Comparison of ENCODE assay signal across 20 cellular contexts in genomic region chr6:168030881-168031280, GRCh38. TPM values are rescaled to one million over a fixed set of nuclear protein-coding genes. Genes with fewer than 3 reads are reported as not detected.
DNase-seq lines count a peak whose midpoint lies in the region; ATAC-seq and TF ChIP-seq lines count a peak whose summit lies in the region.
"Had no signal": no experiment of that assay in that cellular context is flagged by ENCODE, and none has a peak within 500 bp of the region (broad histone marks: within the 10 kb centered on the region; RNA-seq: fewer than 3 reads in every experiment).

No MANE protein-coding gene starts in this region.

- peaks cover 26% of the 10 kb centered on the region for H3K4me1 ChIP-seq in GM23338 (ENCODE audit: insufficient read depth)
- peaks cover 4% of the 10 kb centered on the region for H3K4me1 ChIP-seq in right cardiac atrium (ENCODE audit: control insufficient read depth, insufficient read depth, low read length)
- H3K4me1 ChIP-seq in gastrocnemius medialis = peaks cover 0 to 18% of the 10 kb centered on the region in 2 donors

- H3K9me3 Mint-ChIP-seq in GM23338 = peaks cover 8% of the 10 kb centered on the region
- H3K9me3 Mint-ChIP-seq in activated T-helper 17 cell treated with anti-CD3 and anti-CD28 coated beads, Interleukin-2, amount 50 U/mL, for 72 hours = no peaks in the 10 kb centered on the region

- WGBS in right cardiac atrium = 52% methylated on average over 2 of the region's 2 CpGs

- DNase-seq in GM23338 (ENCODE audit: low spot score) (no peak), NCI-H2171 (lab: John Stamatoyannopoulos, UW) (peak; percentile 28), right cardiac atrium (no peak), gastrocnemius medialis (no peak)
- DNase-seq: ACHN; AML-193; Calu3; CD4-positive, CD25-positive, alpha-beta regulatory T cell; DMS53; H7; NCI-H1048; NCI-H1436 treated with DMSO at 0.1 percent for 48 hours; NCI-H2029 treated with DMSO at 0.1 percent for 48 hours; NCI-H510A treated with DMSO at 0.1 percent for 48 hours; NCI-H82 had no signal

- 0 out of 2 replicates have a peak overlapping the region, but pooled peaks have one; percentile 25 for H3K4me2 ChIP-seq in GM23338

- H3F3A ChIP-seq in GM23338 (replicated peaks; ENCODE audit: low read depth) = peaks cover 10% of the 10 kb centered on the region; the same call in 1 of the 2 replicates

- ATAC-seq in GM23338 (no peak), right cardiac atrium (no peak), gastrocnemius medialis (no peak), HG03135 (IDR thresholded peaks at IDR 0.05; ENCODE audit: unreplicated experiment) (no peak), HG03354 (IDR thresholded peaks at IDR 0.05; ENCODE audit: poor library complexity, severe bottlenecking, unreplicated experiment) (no peak)
- ATAC-seq in activated T-helper 17 cell treated with anti-CD3 and anti-CD28 coated beads, Interleukin-2, amount 50 U/mL, for 72 hours (replicated peaks) = no peak
- ATAC-seq: K562, Panc1 had no signal

- H4K20me1 ChIP-seq in GM23338 (replicated peaks; ENCODE audit: insufficient read depth) = no peaks in the 10 kb centered on the region

- no peaks in the 10 kb centered on the region for H3K36me3 ChIP-seq in GM23338 (ENCODE audit: insufficient read depth)
- no peaks in the 10 kb centered on the region for H3K36me3 ChIP-seq in gastrocnemius medialis

- H3K4me3 Mint-ChIP-seq in GM23338 = 0 out of 3 replicates have a peak overlapping the region, but pooled peaks have one; percentile 7
- H3K4me3 Mint-ChIP-seq in activated T-helper 17 cell treated with anti-CD3 and anti-CD28 coated beads, Interleukin-2, amount 50 U/mL, for 72 hours = no peak overlapping the region
- H3K4me3 Mint-ChIP-seq: CD4-positive, CD25-positive, alpha-beta regulatory T cell had no signal

- peaks cover 27% of the 10 kb centered on the region for H3K4me1 Mint-ChIP-seq in GM23338
- H3K4me1 Mint-ChIP-seq in activated T-helper 17 cell treated with anti-CD3 and anti-CD28 coated beads, Interleukin-2, amount 50 U/mL, for 72 hours = peaks cover 4% of the 10 kb centered on the region

- TF ChIP-seq CTCF in GM23338 (conservative IDR thresholded peaks at IDR 0.05; ENCODE audit: low read depth in 2 of 2) (no peak), gastrocnemius medialis (IDR thresholded peaks at IDR 0.05 in 4 of 5, conservative IDR thresholded peaks at IDR 0.05 in 1 of 5) (no peak)

- H3K27me3 ChIP-seq in GM23338 (ENCODE audit: insufficient read depth) (no peaks in the 10 kb centered on the region; the same call in 1 of the 2 replicates), right cardiac atrium (ENCODE audit: control insufficient read depth, insufficient read depth) (no peaks in the 10 kb centered on the region), gastrocnemius medialis (no peaks in the 10 kb centered on the region)

- H3K9me2 ChIP-seq in GM23338 (ENCODE audit: insufficient read depth) = no peaks in the 10 kb centered on the region

- no peak overlapping the region; the same call in 1 of the 2 replicates for H2AFZ ChIP-seq in GM23338

- H3K9me3 ChIP-seq in right cardiac atrium (ENCODE audit: control insufficient read depth, low read length) = no peaks in the 10 kb centered on the region
- H3K9me3 ChIP-seq in gastrocnemius medialis = no peaks in the 10 kb centered on the region

- no peaks in the 10 kb centered on the region for H3K79me2 ChIP-seq in GM23338 (replicated peaks; ENCODE audit: insufficient read depth)

- H3K36me3 Mint-ChIP-seq in GM23338 (ENCODE audit: low read depth) = no peaks in the 10 kb centered on the region; the same call in 2 of the 3 replicates
- peaks cover 10% of the 10 kb centered on the region for H3K36me3 Mint-ChIP-seq in activated T-helper 17 cell treated with anti-CD3 and anti-CD28 coated beads, Interleukin-2, amount 50 U/mL, for 72 hours (ENCODE audit: low read depth)
- H3K36me3 Mint-ChIP-seq: CD4-positive, CD25-positive, alpha-beta regulatory T cell had no signal

- intact Hi-C loops in right cardiac atrium (cut with DNase I) (loop anchor here in 1 of 4 donors (10.0 kb wide), 1 partner anchor 96 kb away; no protein-coding TSS in a partner anchor), gastrocnemius medialis (cut with DNase I; ENCODE audit: low total_unique reads) (no loop called here)

- no peak for TF ChIP-seq POLR2A in gastrocnemius medialis (IDR thresholded peaks at IDR 0.05)

- no peak overlapping the region for H3K4me3 ChIP-seq in GM23338
- H3K4me3 ChIP-seq in right cardiac atrium (ENCODE audit: low read length) = no peak overlapping the region
- no peak overlapping the region for H3K4me3 ChIP-seq in gastrocnemius medialis
- H3K4me3 ChIP-seq: K562 had no signal

- peaks cover 14% of the 10 kb centered on the region for H3K27me3 Mint-ChIP-seq in GM23338 (ENCODE audit: insufficient read depth, low read depth, poor library complexity)
- H3K27me3 Mint-ChIP-seq in activated T-helper 17 cell treated with anti-CD3 and anti-CD28 coated beads, Interleukin-2, amount 50 U/mL, for 72 hours = peaks cover 11% of the 10 kb centered on the region

- in situ Hi-C loops in gastrocnemius medialis (cut with MboI; ENCODE audit: low sequenced_read_pairs in 4 of 4) = no loop called here

- H3K27ac ChIP-seq in GM23338 (ENCODE audit: low read depth) = no peak overlapping the region
- peak overlapping the region; percentile 61 for H3K27ac ChIP-seq in right cardiac atrium (ENCODE audit: low read length)
- peak overlapping the region; percentile 12 to 78 (median 74) for H3K27ac ChIP-seq in gastrocnemius medialis

- H3K27ac Mint-ChIP-seq in GM23338 = no peak overlapping the region
- H3K27ac Mint-ChIP-seq in activated T-helper 17 cell treated with anti-CD3 and anti-CD28 coated beads, Interleukin-2, amount 50 U/mL, for 72 hours = no peak overlapping the region
- H3K27ac Mint-ChIP-seq: CD4-positive, CD25-positive, alpha-beta regulatory T cell had no signal

TF ChIP-seq in GM23338, 12 proteins besides CTCF, POLR2A, EP300 and RAD21 (continues in another document):
- TF ChIP-seq ZNF114 (CRISPR knock-in tag; IDR thresholded peaks at IDR 0.05) (no peak), ETS1 (IDR thresholded peaks at IDR 0.05) (no peak), POLR2AphosphoS5 (IDR thresholded peaks at IDR 0.05; ENCODE audit: low read depth) (no peak), EZH2phosphoT487 (IDR thresholded peaks at IDR 0.05; ENCODE audit: unreplicated experiment) (no peak), REST (IDR thresholded peaks at IDR 0.05; ENCODE audit: unreplicated experiment) (no peak), STAT1 (IDR thresholded peaks at IDR 0.05; ENCODE audit: unreplicated experiment) (no peak), CREB1 (CRISPR knock-in tag; IDR thresholded peaks at IDR 0.05; ENCODE audit: low read depth) (no peak), NANOG (IDR thresholded peaks at IDR 0.05; ENCODE audit: borderline replicate concordance) (no peak), JUNB (IDR thresholded peaks at IDR 0.05; ENCODE audit: unreplicated experiment) (no peak), EZH2 (IDR thresholded peaks at IDR 0.05; ENCODE audit: low read depth, unreplicated experiment) (no peak), ZNF331 (CRISPR knock-in tag; IDR thresholded peaks at IDR 0.05; ENCODE audit: low read depth) (no peak)

RNA-seq across cellular contexts. Expression of gene KIF25, which starts 33.4 kb away (rescaled TPM):
- 0.69 and 1.5 TPM in 2 replicates for total RNA-seq in GM23338 (2014; rRNA removed; shearing (Covaris generic))
- polyA plus RNA-seq in GM23338 (2016; fragmentation: Nextera tagmentation; extraction: Ambion mirVana) (0.76 and 0.92 TPM in 2 replicates), right cardiac atrium (0.25 TPM)
- total RNA-seq in right cardiac atrium (under 1 TPM in 1 of 4 donors, not detected in 3; 0.29 TPM), gastrocnemius medialis (1 to 10 TPM in 1 of 4 donors, under 1 TPM in 1, not detected in 2; 0.16 to 1.0 TPM)
- total RNA-seq in activated T-helper 17 cell treated with anti-CD3 and anti-CD28 coated beads, Interleukin-2, amount 50 U/mL, for 72 hours = 1 to 10 TPM in 1 of 2 donors, not detected in 1; 1.8 TPM
- total RNA-seq: Calu3; CD4-positive, CD25-positive, alpha-beta regulatory T cell had no signal
- polyA plus RNA-seq: CD4-positive, CD25-positive, alpha-beta regulatory T cell had no signal

RNA-seq across cellular contexts. Expression of gene FRMD1, which starts 48.1 kb away (rescaled TPM):
- total RNA-seq in GM23338 (2014; rRNA removed; shearing (Covaris generic)) = 1.0 TPM in 2 replicates
- polyA plus RNA-seq in GM23338 (2016; fragmentation: Nextera tagmentation; extraction: Ambion mirVana) (2.0 and 2.1 TPM in 2 replicates), right cardiac atrium (0.07 TPM)
- total RNA-seq in right cardiac atrium (under 1 TPM in 1 of 4 donors, not detected in 3; 0.31 TPM), gastrocnemius medialis (under 1 TPM in 2 of 4 donors, not detected in 2; 0.04 to 0.12 TPM)
- total RNA-seq in activated T-helper 17 cell treated with anti-CD3 and anti-CD28 coated beads, Interleukin-2, amount 50 U/mL, for 72 hours = not detected
- total RNA-seq: Calu3; CD4-positive, CD25-positive, alpha-beta regulatory T cell; H7 had no signal
- polyA plus RNA-seq: CD4-positive, CD25-positive, alpha-beta regulatory T cell had no signal
